Comparison of ENCODE assay signal across 1 cellular context in the genomic region with DNA sequence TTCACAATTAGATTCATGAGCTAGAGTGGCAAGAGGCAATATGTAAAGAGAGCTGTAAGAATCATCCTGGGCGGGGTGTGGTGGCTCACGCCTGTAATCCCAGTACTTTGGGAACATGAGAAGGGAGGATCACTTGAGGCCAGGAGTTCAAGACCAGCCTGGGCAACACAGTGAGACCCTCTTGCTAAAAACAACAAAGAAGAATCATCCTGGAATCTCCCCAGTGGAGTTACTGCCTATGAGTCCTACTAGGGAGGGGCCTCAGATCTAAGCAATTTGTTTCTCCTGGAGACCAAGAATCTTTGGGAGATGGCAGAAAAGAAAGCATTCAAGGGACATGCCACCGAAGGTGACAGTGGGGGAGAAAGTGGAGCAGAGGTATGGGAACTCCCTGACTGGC.
TF ChIP-seq lines count a peak whose summit lies in the region.

No MANE protein-coding gene starts in this region.

TF ChIP-seq in GM12891, 5 proteins besides CTCF, POLR2A, EP300 and RAD21:
- TF ChIP-seq TAF1 (IDR thresholded peaks at IDR 0.05; ENCODE audit: low read depth, low read length) (no peak), SPI1 (IDR thresholded peaks at IDR 0.05; ENCODE audit: low read depth, low read length) (no peak), POU2F2 (IDR thresholded peaks at IDR 0.05; ENCODE audit: low read depth, low read length) (no peak), PAX5 (IDR thresholded peaks at IDR 0.05; ENCODE audit: insufficient read depth, low read length, severe bottlenecking) (no peak)
TF ChIP-seq in GM12891: peak in this region for 0.
